ENCODE assay signal across 1 cellular context in the genomic region with DNA sequence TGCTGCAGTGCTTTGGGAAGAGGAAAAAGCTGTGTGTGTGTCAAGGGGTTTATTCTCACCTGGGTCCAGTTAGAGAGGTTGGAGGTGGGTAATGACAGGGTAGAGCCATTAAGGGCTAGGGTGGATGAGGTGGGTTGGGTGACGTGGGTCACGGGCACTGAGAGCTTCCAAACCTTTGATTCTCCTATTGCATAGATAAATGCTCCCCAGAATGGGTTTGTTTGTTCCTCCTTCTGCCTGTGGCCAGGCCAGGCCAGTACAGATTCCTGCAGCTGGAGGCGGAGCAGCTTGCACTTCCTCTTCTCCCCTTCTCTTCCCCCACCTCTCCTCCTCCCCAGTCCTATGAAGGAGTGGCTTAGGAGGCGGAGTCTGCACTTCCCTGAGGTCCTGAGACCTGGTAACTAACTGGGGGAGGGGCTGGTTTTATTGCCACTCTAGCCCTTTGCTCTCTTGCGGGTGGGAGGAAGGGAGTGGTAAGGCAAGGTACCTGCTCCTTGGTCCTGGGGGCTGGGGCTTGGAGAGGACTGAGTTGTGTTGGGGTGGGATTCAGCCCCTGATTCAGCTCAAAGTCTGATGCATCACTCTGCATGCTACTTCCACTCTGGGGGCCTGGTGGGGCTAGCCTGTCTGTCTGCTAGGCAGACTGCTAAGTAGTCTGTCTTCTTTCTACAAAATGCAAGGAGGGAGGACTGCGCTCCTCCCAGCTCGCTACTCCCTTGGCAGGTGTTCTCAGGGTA.
A peak's percentile ranks its signal among the peaks of the same experiment; 100 is the strongest.
TF ChIP-seq lines count a peak whose summit lies in the region.

No MANE protein-coding gene starts in this region.

TF ChIP-seq in HepG2, 621 proteins besides CTCF, POLR2A, EP300 and RAD21:
- TF ChIP-seq MAZ (IDR thresholded peaks at IDR 0.05; ENCODE audit: borderline replicate concordance, low read depth, low read length) (peak; percentile 30; the same call in 1 of the 2 replicates), MAZ (CRISPR knock-in tag; IDR thresholded peaks at IDR 0.05; ENCODE audit: low read depth) (no peak), ELF3 (CRISPR knock-in tag; IDR thresholded peaks at IDR 0.05) (peak; percentile 60; the same call in 1 of the 2 replicates), ZNF121 (CRISPR knock-in tag; IDR thresholded peaks at IDR 0.05) (peak; percentile 90), ZNF317 (CRISPR knock-in tag; IDR thresholded peaks at IDR 0.05) (no peak), RELA (CRISPR knock-in tag; IDR thresholded peaks at IDR 0.05) (no peak), ZIK1 (CRISPR knock-in tag; IDR thresholded peaks at IDR 0.05; ENCODE audit: borderline replicate concordance, low read depth) (no peak), ZNF101 (CRISPR knock-in tag; IDR thresholded peaks at IDR 0.05; ENCODE audit: borderline replicate concordance, low read depth) (no peak), EZH2 (conservative IDR thresholded peaks at IDR 0.05; ENCODE audit: low read depth, low read length) (no peak), ZNF263 (CRISPR knock-in tag; IDR thresholded peaks at IDR 0.05) (peak; percentile 55), ZNF292 (CRISPR knock-in tag; IDR thresholded peaks at IDR 0.05; ENCODE audit: borderline replicate concordance, low read depth) (0 out of 2 replicates have a peak, but pooled peaks have one; percentile 25), ETV5 (CRISPR knock-in tag; IDR thresholded peaks at IDR 0.05; ENCODE audit: borderline replicate concordance) (peak; percentile 58; the same call in 1 of the 2 replicates), RNF2 (conservative IDR thresholded peaks at IDR 0.05; ENCODE audit: low read depth) (no peak), SRSF4 (IDR thresholded peaks at IDR 0.05; ENCODE audit: low read depth, low read length, poor library complexity, severe bottlenecking) (no peak), PPARG (CRISPR knock-in tag; conservative IDR thresholded peaks at IDR 0.05) (no peak), TEAD3 (CRISPR knock-in tag; optimal IDR thresholded peaks at IDR 0.05; ENCODE audit: borderline replicate concordance) (peak; percentile 35), ZFP82 (CRISPR knock-in tag; IDR thresholded peaks at IDR 0.05; ENCODE audit: borderline replicate concordance) (no peak), ZFX (CRISPR knock-in tag; IDR thresholded peaks at IDR 0.05; ENCODE audit: low read depth) (0 out of 2 replicates have a peak, but pooled peaks have one; percentile 34), ESRRA (CRISPR knock-in tag; IDR thresholded peaks at IDR 0.05; ENCODE audit: low read depth) (no peak), SP5 (CRISPR knock-in tag; IDR thresholded peaks at IDR 0.05; ENCODE audit: borderline replicate concordance, low read depth) (peak; percentile 84), POLR2AphosphoS2 (IDR thresholded peaks at IDR 0.05; ENCODE audit: low read depth, low read length) (no peak), SRSF9 (IDR thresholded peaks at IDR 0.05; ENCODE audit: borderline replicate concordance, insufficient read depth, low read depth, low read length, poor library complexity, severe bottlenecking) (no peak), CREM (IDR thresholded peaks at IDR 0.05) (no peak), CREM (CRISPR knock-in tag; IDR thresholded peaks at IDR 0.05) (no peak), KDM2A (CRISPR knock-in tag; IDR thresholded peaks at IDR 0.05; ENCODE audit: borderline replicate concordance, low read depth) (0 out of 2 replicates have a peak, but pooled peaks have one; percentile 24), SAP130 (CRISPR knock-in tag; IDR thresholded peaks at IDR 0.05; ENCODE audit: low read depth) (0 out of 2 replicates have a peak, but pooled peaks have one; percentile 20), TBX2 (CRISPR knock-in tag; IDR thresholded peaks at IDR 0.05; ENCODE audit: borderline replicate concordance) (peak; percentile 42; the same call in 1 of the 2 replicates), ZFP36L2 (CRISPR knock-in tag; IDR thresholded peaks at IDR 0.05) (no peak), PCBP1 (IDR thresholded peaks at IDR 0.05; ENCODE audit: borderline replicate concordance, low read depth, low read length) (no peak)
- TF ChIP-seq, protein P1, sequence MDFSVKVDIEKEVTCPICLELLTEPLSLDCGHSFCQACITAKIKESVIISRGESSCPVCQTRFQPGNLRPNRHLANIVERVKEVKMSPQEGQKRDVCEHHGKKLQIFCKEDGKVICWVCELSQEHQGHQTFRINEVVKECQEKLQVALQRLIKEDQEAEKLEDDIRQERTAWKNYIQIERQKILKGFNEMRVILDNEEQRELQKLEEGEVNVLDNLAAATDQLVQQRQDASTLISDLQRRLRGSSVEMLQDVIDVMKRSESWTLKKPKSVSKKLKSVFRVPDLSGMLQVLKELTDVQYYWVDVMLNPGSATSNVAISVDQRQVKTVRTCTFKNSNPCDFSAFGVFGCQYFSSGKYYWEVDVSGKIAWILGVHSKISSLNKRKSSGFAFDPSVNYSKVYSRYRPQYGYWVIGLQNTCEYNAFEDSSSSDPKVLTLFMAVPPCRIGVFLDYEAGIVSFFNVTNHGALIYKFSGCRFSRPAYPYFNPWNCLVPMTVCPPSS (IDR thresholded peaks at IDR 0.05): no peak
- TF ChIP-seq, protein P2, sequence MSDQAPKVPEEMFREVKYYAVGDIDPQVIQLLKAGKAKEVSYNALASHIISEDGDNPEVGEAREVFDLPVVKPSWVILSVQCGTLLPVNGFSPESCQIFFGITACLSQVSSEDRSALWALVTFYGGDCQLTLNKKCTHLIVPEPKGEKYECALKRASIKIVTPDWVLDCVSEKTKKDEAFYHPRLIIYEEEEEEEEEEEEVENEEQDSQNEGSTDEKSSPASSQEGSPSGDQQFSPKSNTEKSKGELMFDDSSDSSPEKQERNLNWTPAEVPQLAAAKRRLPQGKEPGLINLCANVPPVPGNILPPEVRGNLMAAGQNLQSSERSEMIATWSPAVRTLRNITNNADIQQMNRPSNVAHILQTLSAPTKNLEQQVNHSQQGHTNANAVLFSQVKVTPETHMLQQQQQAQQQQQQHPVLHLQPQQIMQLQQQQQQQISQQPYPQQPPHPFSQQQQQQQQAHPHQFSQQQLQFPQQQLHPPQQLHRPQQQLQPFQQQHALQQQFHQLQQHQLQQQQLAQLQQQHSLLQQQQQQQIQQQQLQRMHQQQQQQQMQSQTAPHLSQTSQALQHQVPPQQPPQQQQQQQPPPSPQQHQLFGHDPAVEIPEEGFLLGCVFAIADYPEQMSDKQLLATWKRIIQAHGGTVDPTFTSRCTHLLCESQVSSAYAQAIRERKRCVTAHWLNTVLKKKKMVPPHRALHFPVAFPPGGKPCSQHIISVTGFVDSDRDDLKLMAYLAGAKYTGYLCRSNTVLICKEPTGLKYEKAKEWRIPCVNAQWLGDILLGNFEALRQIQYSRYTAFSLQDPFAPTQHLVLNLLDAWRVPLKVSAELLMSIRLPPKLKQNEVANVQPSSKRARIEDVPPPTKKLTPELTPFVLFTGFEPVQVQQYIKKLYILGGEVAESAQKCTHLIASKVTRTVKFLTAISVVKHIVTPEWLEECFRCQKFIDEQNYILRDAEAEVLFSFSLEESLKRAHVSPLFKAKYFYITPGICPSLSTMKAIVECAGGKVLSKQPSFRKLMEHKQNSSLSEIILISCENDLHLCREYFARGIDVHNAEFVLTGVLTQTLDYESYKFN (CRISPR knock-in tag; conservative IDR thresholded peaks at IDR 0.05): 0 out of 2 replicates have a peak, but pooled peaks have one; percentile 29
- TF ChIP-seq, protein P3, sequence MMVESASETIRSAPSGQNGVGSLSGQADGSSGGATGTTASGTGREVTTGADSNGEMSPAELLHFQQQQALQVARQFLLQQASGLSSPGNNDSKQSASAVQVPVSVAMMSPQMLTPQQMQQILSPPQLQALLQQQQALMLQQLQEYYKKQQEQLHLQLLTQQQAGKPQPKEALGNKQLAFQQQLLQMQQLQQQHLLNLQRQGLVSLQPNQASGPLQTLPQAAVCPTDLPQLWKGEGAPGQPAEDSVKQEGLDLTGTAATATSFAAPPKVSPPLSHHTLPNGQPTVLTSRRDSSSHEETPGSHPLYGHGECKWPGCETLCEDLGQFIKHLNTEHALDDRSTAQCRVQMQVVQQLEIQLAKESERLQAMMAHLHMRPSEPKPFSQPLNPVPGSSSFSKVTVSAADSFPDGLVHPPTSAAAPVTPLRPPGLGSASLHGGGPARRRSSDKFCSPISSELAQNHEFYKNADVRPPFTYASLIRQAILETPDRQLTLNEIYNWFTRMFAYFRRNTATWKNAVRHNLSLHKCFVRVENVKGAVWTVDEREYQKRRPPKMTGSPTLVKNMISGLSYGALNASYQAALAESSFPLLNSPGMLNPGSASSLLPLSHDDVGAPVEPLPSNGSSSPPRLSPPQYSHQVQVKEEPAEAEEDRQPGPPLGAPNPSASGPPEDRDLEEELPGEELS (CRISPR knock-in tag; IDR thresholded peaks at IDR 0.05): peak; percentile 30; the same call in 1 of the 2 replicates
- TF ChIP-seq, protein P4, sequence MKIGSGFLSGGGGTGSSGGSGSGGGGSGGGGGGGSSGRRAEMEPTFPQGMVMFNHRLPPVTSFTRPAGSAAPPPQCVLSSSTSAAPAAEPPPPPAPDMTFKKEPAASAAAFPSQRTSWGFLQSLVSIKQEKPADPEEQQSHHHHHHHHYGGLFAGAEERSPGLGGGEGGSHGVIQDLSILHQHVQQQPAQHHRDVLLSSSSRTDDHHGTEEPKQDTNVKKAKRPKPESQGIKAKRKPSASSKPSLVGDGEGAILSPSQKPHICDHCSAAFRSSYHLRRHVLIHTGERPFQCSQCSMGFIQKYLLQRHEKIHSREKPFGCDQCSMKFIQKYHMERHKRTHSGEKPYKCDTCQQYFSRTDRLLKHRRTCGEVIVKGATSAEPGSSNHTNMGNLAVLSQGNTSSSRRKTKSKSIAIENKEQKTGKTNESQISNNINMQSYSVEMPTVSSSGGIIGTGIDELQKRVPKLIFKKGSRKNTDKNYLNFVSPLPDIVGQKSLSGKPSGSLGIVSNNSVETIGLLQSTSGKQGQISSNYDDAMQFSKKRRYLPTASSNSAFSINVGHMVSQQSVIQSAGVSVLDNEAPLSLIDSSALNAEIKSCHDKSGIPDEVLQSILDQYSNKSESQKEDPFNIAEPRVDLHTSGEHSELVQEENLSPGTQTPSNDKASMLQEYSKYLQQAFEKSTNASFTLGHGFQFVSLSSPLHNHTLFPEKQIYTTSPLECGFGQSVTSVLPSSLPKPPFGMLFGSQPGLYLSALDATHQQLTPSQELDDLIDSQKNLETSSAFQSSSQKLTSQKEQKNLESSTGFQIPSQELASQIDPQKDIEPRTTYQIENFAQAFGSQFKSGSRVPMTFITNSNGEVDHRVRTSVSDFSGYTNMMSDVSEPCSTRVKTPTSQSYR (CRISPR knock-in tag; IDR thresholded peaks at IDR 0.05; ENCODE audit: borderline replicate concordance): peak; percentile 74; the same call in 1 of the 2 replicates
- TF ChIP-seq, protein P5, sequence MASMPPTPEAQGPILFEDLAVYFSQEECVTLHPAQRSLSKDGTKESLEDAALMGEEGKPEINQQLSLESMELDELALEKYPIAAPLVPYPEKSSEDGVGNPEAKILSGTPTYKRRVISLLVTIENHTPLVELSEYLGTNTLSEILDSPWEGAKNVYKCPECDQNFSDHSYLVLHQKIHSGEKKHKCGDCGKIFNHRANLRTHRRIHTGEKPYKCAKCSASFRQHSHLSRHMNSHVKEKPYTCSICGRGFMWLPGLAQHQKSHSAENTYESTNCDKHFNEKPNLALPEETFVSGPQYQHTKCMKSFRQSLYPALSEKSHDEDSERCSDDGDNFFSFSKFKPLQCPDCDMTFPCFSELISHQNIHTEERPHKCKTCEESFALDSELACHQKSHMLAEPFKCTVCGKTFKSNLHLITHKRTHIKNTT (CRISPR knock-in tag; IDR thresholded peaks at IDR 0.05): no peak
- TF ChIP-seq, protein P6, sequence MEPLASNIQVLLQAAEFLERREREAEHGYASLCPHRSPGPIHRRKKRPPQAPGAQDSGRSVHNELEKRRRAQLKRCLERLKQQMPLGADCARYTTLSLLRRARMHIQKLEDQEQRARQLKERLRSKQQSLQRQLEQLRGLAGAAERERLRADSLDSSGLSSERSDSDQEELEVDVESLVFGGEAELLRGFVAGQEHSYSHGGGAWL (CRISPR knock-in tag; IDR thresholded peaks at IDR 0.05): no peak
- TF ChIP-seq, protein P7, sequence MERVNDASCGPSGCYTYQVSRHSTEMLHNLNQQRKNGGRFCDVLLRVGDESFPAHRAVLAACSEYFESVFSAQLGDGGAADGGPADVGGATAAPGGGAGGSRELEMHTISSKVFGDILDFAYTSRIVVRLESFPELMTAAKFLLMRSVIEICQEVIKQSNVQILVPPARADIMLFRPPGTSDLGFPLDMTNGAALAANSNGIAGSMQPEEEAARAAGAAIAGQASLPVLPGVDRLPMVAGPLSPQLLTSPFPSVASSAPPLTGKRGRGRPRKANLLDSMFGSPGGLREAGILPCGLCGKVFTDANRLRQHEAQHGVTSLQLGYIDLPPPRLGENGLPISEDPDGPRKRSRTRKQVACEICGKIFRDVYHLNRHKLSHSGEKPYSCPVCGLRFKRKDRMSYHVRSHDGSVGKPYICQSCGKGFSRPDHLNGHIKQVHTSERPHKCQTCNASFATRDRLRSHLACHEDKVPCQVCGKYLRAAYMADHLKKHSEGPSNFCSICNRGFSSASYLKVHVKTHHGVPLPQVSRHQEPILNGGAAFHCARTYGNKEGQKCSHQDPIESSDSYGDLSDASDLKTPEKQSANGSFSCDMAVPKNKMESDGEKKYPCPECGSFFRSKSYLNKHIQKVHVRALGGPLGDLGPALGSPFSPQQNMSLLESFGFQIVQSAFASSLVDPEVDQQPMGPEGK (CRISPR knock-in tag; IDR thresholded peaks at IDR 0.05): peak; percentile 58; the same call in 1 of the 2 replicates
